In genomic region chr12:120686690-120687569, GRCh38 we compare ENCODE assay signal across 8 cellular contexts. TPM values are rescaled to one million over a fixed set of nuclear protein-coding genes. Genes with fewer than 3 reads are reported as not detected.
A peak's percentile ranks its signal among the peaks of the same experiment; 100 is the strongest.
DNase-seq lines count a peak whose midpoint lies in the region; ATAC-seq and TF ChIP-seq lines count a peak whose summit lies in the region.

A gene with protein sequence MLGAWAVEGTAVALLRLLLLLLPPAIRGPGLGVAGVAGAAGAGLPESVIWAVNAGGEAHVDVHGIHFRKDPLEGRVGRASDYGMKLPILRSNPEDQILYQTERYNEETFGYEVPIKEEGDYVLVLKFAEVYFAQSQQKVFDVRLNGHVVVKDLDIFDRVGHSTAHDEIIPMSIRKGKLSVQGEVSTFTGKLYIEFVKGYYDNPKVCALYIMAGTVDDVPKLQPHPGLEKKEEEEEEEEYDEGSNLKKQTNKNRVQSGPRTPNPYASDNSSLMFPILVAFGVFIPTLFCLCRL (plus strand): TSS chr12:120687149. CDS start chr12:120687297, 148 bp downstream.

- H3K9me3 ChIP-seq in right atrium auricular region: no peaks in the 10 kb centered on the region
- H3K9me3 ChIP-seq in uterus: no peaks in the 10 kb centered on the region

- intact Hi-C loops in T-helper 2 cell treated with Interferon-gamma antibody and Interleukin-4, amounts not matched to agents 100 ng/mL and 5 ng/mL, for 36 hours (cut with micrococcal nuclease): loop anchor here (1.0 to 5.0 kb wide), 11 partner anchors 23 to 698 kb away; partner anchors contain the start of genes ACADS, BICDL1, COQ5 and COX6A1
- intact Hi-C loops in uterus (cut with DNase I; ENCODE audit: low total_unique reads): no loop called here

- no peaks in the 10 kb centered on the region for H3K27me3 ChIP-seq in right atrium auricular region
- no peaks in the 10 kb centered on the region for H3K27me3 ChIP-seq in uterus

- TF ChIP-seq POLR2A in uterus (IDR thresholded peaks at IDR 0.05): peak; percentile 81 to 82

- ATAC-seq in GM18499 (IDR thresholded peaks at IDR 0.05; ENCODE audit: insufficient read depth, unreplicated experiment) (peak; percentile 35), HG02943 (IDR thresholded peaks at IDR 0.05; ENCODE audit: low read depth, unreplicated experiment) (peak; percentile 60)

- H3K4me1 ChIP-seq in right atrium auricular region (peaks cover 0 to 40% of the 10 kb centered on the region in 2 donors), uterus (peaks cover 0 to 9% of the 10 kb centered on the region in 2 donors)

- H3K4me3 ChIP-seq in right atrium auricular region (peak within 1 kb of the TSS; percentile 90 to 99), uterus (peak within 1 kb of the TSS; percentile 81 to 96)

- DNase-seq in NCI-H187 treated with DMSO at 0.1 percent for 48 hours (lab: John Stamatoyannopoulos, UW): peak; percentile 94
- peak; percentile 92 to 100 (median 99) for DNase-seq in anterior cingulate cortex (lab: John Stamatoyannopoulos, UW)
- DNase-seq in right atrium auricular region (ENCODE audit: low spot score): peak; percentile 99
- DNase-seq in pulmonary artery endothelial cell (ENCODE audit: low read depth, low spot score): peak; percentile 83
- peak; percentile 97 to 99 for DNase-seq in uterus

- TF ChIP-seq CTCF in right atrium auricular region (IDR thresholded peaks at IDR 0.05) (peak in 1 of 2 donors; percentile 50), uterus (IDR thresholded peaks at IDR 0.05) (peak; percentile 20 to 50 (median 22))

- H3K27ac ChIP-seq in right atrium auricular region (peak within 1 kb of the TSS; percentile 89 to 90), uterus (peak within 1 kb of the TSS; percentile 91 to 95)

- H3K36me3 ChIP-seq in right atrium auricular region: no peaks in the 10 kb centered on the region
- H3K36me3 ChIP-seq in uterus: no peaks in the 10 kb centered on the region

RNA-seq across cellular contexts. Expression of the gene that starts here (rescaled TPM):
- 139 and 143 TPM in 2 replicates for total RNA-seq in T-helper 2 cell treated with Interferon-gamma antibody and Interleukin-4, amounts not matched to agents 100 ng/mL and 5 ng/mL, for 36 hours
- total RNA-seq in right atrium auricular region (100 to 1,000 TPM in 1 of 2 donors, 10 to 100 TPM in 1; 89.7 to 179 TPM), pulmonary artery endothelial cell (57.8 and 98.9 TPM in 2 replicates), uterus (100 to 1,000 TPM in 1 of 4 donors, 10 to 100 TPM in 3; 15.6 to 108 (median 53.5) TPM)

Comparison
In these comparisons a context has a peak if more than half of its experiments do, and no peak if none do; other contexts are left out.
1. Peak in every context shown above with its lines: DNase-seq, ATAC-seq, H3K4me3 ChIP-seq and H3K27ac ChIP-seq.